Comparison of ENCODE assay signal across 1 cellular context in the genomic region with DNA sequence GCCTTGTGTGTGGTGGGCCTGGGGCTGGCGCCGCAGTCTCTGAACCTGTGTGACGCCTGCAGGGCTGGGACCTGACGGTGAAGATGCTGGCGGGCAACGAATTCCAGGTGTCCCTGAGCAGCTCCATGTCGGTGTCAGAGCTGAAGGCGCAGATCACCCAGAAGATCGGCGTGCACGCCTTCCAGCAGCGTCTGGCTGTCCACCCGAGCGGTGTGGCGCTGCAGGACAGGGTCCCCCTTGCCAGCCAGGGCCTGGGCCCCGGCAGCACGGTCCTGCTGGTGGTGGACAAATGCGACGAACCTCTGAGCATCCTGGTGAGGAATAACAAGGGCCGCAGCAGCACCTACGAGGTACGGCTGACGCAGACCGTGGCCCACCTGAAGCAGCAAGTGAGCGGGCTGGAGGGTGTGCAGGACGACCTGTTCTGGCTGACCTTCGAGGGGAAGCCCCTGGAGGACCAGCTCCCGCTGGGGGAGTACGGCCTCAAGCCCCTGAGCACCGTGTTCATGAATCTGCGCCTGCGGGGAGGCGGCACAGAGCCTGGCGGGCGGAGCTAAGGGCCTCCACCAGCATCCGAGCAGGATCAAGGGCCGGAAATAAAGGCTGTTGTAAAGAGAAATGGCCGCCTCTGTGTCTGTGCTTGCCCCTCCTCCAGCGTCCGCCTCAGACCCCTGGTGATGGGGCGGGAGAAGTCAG.
A peak's percentile ranks its signal among the peaks of the same experiment; 100 is the strongest.
TF ChIP-seq lines count a peak whose summit lies in the region.

No MANE protein-coding gene starts in this region.

TF ChIP-seq in K562, 482 proteins besides CTCF, POLR2A, EP300 and RAD21 (continues in another document):
- TF ChIP-seq YY1 (IDR thresholded peaks at IDR 0.05; ENCODE audit: borderline replicate concordance in 1 of 3, control insufficient read depth in 1 of 3, extremely low read depth in 1 of 3, insufficient read depth in 3 of 3, insufficient read length in 1 of 3, insufficient replicate concordance in 2 of 3, low read depth in 1 of 3, low read length in 2 of 3) (peak in 2 of 3 experiments; percentile 32 to 48), KDM4B (IDR thresholded peaks at IDR 0.05; ENCODE audit: borderline replicate concordance in 2 of 2, low read depth in 1 of 2) (no peak), ATF1 (CRISPR knock-in tag; IDR thresholded peaks at IDR 0.05) (0 out of 2 replicates have a peak, but pooled peaks have one; percentile 1), ATF1 (tag; IDR thresholded peaks at IDR 0.05) (no peak), TAF9B (IDR thresholded peaks at IDR 0.05; ENCODE audit: partially characterized antibody) (no peak), PCBP2 (IDR thresholded peaks at IDR 0.05; ENCODE audit: low read depth, low read length, poor library complexity, severe bottlenecking) (no peak), MCM5 (IDR thresholded peaks at IDR 0.05; ENCODE audit: low read depth) (no peak), TCF7L2 (IDR thresholded peaks at IDR 0.05; ENCODE audit: low read depth, low read length) (no peak), NR2C1 (IDR thresholded peaks at IDR 0.05) (no peak), NR2C1 (tag; IDR thresholded peaks at IDR 0.05) (no peak), FOXK2 (conservative IDR thresholded peaks at IDR 0.05 in 1 of 2, IDR thresholded peaks at IDR 0.05 in 1 of 2; ENCODE audit: low read depth in 2 of 2) (no peak), CCNT2 (IDR thresholded peaks at IDR 0.05; ENCODE audit: borderline replicate concordance, extremely low read depth, insufficient read length, low read depth, low read length) (peak; percentile 28), FUS (optimal IDR thresholded peaks at IDR 0.05; ENCODE audit: low read depth, low read length) (no peak), JUNB (CRISPR knock-in tag; conservative IDR thresholded peaks at IDR 0.05) (no peak), ZNF347 (CRISPR knock-in tag; IDR thresholded peaks at IDR 0.05; ENCODE audit: low read depth) (no peak), SNRNP70 (optimal IDR thresholded peaks at IDR 0.05; ENCODE audit: low read depth, low read length) (no peak), ZNF316 (IDR thresholded peaks at IDR 0.05) (peak; percentile 51; the same call in 1 of the 2 replicates), MXI1 (IDR thresholded peaks at IDR 0.05; ENCODE audit: low read depth, low read length) (no peak), CHCHD3 (CRISPR knock-in tag; IDR thresholded peaks at IDR 0.05) (no peak), NFIX (CRISPR knock-in tag; IDR thresholded peaks at IDR 0.05; ENCODE audit: low read depth) (no peak), E2F3 (CRISPR knock-in tag; IDR thresholded peaks at IDR 0.05) (no peak), NONO (IDR thresholded peaks at IDR 0.05; ENCODE audit: low read depth in 2 of 2, low read length in 1 of 2) (no peak), NFRKB (IDR thresholded peaks at IDR 0.05; ENCODE audit: low read depth) (no peak), ZNF134 (CRISPR knock-in tag; conservative IDR thresholded peaks at IDR 0.05) (no peak), CHD2 (IDR thresholded peaks at IDR 0.05; ENCODE audit: low read depth, low read length) (0 out of 2 replicates have a peak, but pooled peaks have one; percentile 14), MTA2 (IDR thresholded peaks at IDR 0.05; ENCODE audit: low read depth) (no peak), ZNF354B (CRISPR knock-in tag; IDR thresholded peaks at IDR 0.05) (no peak), ZBTB1 (CRISPR knock-in tag; IDR thresholded peaks at IDR 0.05; ENCODE audit: borderline replicate concordance, low read depth) (no peak), ZNF696 (CRISPR knock-in tag; conservative IDR thresholded peaks at IDR 0.05) (0 out of 2 replicates have a peak, but pooled peaks have one; percentile 24), ZC3H4 (CRISPR knock-in tag; IDR thresholded peaks at IDR 0.05; ENCODE audit: borderline replicate concordance) (no peak; the same call in 1 of the 2 replicates), HMGN3 (IDR thresholded peaks at IDR 0.05; ENCODE audit: borderline replicate concordance, extremely low read depth, insufficient read length, low read depth, low read length) (peak; percentile 21), SPI1 (IDR thresholded peaks at IDR 0.05; ENCODE audit: borderline replicate concordance, low read depth, low read length) (no peak), ZNF3 (CRISPR knock-in tag; IDR thresholded peaks at IDR 0.05) (no peak), SREBF2 (CRISPR knock-in tag; IDR thresholded peaks at IDR 0.05) (no peak), ZNF311 (CRISPR knock-in tag; IDR thresholded peaks at IDR 0.05) (no peak)
- TF ChIP-seq, protein P1, sequence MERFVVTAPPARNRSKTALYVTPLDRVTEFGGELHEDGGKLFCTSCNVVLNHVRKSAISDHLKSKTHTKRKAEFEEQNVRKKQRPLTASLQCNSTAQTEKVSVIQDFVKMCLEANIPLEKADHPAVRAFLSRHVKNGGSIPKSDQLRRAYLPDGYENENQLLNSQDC (CRISPR knock-in tag; IDR thresholded peaks at IDR 0.05): no peak
- TF ChIP-seq, protein P2, sequence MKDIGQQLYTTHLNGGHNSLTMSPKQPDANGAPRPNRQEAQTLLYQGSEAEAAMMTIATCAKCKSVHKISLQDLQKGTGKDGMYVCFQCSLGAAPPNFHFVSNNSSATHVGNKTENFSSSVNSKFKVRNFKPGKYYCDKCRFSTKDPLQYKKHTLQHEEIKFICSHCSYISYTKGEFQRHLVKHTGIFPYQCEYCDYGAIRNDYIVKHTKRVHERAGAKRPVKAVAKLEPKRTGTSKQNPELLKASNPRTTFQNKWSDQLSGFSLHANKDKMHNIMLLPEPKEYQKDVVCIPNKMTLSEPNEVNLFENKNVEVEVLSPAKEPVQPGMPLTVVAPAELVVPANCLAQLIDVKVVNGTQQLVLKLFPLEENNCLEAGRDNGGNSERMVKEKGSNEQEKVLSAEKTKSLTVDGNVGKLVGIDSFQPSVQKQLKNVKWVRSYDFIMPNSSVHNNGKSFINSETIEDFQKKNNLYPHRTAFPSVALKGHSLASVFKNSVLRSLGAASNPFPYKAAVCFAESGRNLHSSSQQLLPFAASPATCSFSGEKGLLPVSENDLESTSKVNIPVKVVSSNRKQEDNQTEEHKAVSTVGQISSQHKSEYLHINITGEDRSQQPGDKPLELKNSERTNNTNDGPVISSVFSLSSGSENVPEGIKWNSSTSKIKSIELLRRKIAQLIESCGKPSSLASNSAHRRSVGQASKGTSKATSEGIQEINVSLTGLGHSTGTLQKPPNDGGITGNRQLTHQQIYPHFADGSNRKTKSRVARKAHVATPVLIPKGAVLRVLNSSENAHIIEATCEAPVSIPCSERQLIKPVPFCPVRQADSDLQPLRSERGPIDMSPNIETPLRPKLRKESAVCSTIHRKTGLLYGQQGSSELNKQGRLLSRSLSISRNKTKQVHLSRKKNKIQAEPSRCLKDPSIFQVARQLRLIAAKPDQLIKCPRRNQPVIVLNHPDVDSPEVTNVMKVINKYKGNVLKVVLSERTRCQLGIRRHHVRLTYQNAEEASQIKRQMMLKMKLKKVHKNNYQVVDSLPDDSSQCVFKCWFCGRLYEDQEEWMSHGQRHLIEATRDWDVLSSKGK (CRISPR knock-in tag; IDR thresholded peaks at IDR 0.05): no peak
- TF ChIP-seq, protein P3, sequence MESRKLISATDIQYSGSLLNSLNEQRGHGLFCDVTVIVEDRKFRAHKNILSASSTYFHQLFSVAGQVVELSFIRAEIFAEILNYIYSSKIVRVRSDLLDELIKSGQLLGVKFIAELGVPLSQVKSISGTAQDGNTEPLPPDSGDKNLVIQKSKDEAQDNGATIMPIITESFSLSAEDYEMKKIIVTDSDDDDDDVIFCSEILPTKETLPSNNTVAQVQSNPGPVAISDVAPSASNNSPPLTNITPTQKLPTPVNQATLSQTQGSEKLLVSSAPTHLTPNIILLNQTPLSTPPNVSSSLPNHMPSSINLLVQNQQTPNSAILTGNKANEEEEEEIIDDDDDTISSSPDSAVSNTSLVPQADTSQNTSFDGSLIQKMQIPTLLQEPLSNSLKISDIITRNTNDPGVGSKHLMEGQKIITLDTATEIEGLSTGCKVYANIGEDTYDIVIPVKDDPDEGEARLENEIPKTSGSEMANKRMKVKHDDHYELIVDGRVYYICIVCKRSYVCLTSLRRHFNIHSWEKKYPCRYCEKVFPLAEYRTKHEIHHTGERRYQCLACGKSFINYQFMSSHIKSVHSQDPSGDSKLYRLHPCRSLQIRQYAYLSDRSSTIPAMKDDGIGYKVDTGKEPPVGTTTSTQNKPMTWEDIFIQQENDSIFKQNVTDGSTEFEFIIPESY (CRISPR knock-in tag; IDR thresholded peaks at IDR 0.05): 0 out of 2 replicates have a peak, but pooled peaks have one; percentile 26
- TF ChIP-seq, protein P4, sequence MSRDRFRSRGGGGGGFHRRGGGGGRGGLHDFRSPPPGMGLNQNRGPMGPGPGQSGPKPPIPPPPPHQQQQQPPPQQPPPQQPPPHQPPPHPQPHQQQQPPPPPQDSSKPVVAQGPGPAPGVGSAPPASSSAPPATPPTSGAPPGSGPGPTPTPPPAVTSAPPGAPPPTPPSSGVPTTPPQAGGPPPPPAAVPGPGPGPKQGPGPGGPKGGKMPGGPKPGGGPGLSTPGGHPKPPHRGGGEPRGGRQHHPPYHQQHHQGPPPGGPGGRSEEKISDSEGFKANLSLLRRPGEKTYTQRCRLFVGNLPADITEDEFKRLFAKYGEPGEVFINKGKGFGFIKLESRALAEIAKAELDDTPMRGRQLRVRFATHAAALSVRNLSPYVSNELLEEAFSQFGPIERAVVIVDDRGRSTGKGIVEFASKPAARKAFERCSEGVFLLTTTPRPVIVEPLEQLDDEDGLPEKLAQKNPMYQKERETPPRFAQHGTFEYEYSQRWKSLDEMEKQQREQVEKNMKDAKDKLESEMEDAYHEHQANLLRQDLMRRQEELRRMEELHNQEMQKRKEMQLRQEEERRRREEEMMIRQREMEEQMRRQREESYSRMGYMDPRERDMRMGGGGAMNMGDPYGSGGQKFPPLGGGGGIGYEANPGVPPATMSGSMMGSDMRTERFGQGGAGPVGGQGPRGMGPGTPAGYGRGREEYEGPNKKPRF (IDR thresholded peaks at IDR 0.05; ENCODE audit: low read depth, low read length): no peak
- TF ChIP-seq, protein P5, sequence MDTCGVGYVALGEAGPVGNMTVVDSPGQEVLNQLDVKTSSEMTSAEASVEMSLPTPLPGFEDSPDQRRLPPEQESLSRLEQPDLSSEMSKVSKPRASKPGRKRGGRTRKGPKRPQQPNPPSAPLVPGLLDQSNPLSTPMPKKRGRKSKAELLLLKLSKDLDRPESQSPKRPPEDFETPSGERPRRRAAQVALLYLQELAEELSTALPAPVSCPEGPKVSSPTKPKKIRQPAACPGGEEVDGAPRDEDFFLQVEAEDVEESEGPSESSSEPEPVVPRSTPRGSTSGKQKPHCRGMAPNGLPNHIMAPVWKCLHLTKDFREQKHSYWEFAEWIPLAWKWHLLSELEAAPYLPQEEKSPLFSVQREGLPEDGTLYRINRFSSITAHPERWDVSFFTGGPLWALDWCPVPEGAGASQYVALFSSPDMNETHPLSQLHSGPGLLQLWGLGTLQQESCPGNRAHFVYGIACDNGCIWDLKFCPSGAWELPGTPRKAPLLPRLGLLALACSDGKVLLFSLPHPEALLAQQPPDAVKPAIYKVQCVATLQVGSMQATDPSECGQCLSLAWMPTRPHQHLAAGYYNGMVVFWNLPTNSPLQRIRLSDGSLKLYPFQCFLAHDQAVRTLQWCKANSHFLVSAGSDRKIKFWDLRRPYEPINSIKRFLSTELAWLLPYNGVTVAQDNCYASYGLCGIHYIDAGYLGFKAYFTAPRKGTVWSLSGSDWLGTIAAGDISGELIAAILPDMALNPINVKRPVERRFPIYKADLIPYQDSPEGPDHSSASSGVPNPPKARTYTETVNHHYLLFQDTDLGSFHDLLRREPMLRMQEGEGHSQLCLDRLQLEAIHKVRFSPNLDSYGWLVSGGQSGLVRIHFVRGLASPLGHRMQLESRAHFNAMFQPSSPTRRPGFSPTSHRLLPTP (IDR thresholded peaks at IDR 0.05; ENCODE audit: borderline replicate concordance, extremely low read depth, insufficient read length): no peak
- TF ChIP-seq, protein P6, sequence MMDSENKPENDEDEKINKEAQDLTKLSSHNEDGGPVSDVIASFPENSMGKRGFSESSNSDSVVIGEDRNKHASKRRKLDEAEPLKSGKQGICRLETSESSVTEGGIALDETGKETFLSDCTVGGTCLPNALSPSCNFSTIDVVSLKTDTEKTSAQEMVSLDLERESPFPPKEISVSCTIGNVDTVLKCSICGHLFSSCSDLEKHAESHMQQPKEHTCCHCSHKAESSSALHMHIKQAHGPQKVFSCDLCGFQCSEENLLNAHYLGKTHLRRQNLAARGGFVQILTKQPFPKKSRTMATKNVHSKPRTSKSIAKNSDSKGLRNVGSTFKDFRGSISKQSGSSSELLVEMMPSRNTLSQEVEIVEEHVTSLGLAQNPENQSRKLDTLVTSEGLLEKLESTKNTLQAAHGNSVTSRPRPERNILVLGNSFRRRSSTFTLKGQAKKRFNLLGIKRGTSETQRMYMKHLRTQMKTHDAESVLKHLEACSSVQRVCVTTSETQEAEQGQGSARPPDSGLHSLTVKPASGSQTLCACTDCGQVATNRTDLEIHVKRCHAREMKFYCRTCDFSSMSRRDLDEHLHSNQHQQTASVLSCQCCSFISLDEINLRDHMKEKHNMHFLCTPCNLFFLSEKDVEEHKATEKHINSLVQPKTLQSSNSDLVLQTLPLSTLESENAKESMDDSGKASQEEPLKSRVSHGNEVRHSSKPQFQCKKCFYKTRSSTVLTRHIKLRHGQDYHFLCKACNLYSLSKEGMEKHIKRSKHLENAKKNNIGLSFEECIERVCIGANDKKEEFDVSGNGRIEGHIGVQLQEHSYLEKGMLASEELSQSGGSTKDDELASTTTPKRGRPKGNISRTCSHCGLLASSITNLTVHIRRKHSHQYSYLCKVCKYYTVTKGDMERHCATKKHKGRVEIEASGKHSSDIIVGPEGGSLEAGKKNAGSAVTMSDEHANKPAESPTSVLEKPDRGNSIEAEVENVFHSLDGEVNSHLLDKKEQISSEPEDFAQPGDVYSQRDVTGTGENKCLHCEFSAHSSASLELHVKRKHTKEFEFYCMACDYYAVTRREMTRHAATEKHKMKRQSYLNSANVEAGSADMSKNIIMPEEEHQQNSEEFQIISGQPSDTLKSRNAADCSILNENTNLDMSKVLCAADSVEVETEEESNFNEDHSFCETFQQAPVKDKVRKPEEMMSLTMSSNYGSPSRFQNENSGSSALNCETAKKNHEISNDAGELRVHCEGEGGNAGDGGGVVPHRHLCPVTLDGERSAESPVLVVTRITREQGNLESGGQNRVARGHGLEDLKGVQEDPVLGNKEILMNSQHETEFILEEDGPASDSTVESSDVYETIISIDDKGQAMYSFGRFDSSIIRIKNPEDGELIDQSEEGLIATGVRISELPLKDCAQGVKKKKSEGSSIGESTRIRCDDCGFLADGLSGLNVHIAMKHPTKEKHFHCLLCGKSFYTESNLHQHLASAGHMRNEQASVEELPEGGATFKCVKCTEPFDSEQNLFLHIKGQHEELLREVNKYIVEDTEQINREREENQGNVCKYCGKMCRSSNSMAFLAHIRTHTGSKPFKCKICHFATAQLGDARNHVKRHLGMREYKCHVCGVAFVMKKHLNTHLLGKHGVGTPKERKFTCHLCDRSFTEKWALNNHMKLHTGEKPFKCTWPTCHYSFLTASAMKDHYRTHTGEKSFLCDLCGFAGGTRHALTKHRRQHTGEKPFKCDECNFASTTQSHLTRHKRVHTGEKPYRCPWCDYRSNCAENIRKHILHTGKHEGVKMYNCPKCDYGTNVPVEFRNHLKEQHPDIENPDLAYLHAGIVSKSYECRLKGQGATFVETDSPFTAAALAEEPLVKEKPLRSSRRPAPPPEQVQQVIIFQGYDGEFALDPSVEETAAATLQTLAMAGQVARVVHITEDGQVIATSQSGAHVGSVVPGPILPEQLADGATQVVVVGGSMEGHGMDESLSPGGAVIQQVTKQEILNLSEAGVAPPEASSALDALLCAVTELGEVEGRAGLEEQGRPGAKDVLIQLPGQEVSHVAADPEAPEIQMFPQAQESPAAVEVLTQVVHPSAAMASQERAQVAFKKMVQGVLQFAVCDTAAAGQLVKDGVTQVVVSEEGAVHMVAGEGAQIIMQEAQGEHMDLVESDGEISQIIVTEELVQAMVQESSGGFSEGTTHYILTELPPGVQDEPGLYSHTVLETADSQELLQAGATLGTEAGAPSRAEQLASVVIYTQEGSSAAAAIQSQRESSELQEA (IDR thresholded peaks at IDR 0.05; ENCODE audit: low read depth): no peak
